In genomic region chr17:49487202-49487601, GRCh38 we compare ENCODE assay signal across 26 cellular contexts. TPM values are rescaled to one million over a fixed set of nuclear protein-coding genes. Genes with fewer than 3 reads are reported as not detected.
"Had no signal": no experiment of that assay in that cellular context is flagged by ENCODE, and none has a peak within 500 bp of the region (broad histone marks: within the 10 kb centered on the region; RNA-seq: fewer than 3 reads in every experiment).

No MANE protein-coding gene starts in this region.

- H3K9me3 Mint-ChIP-seq: activated CD4-positive, alpha-beta T cell treated with anti-CD3 and anti-CD28 coated beads, Interleukin-2, amount 10 ng/mL, durations not matched to agents 24 days and 14 days; activated CD8-positive, alpha-beta T cell treated with anti-CD3 and anti-CD28 coated beads for 36 hours; activated naive CD8-positive, alpha-beta T cell treated with anti-CD3 and anti-CD28 coated beads, Interleukin-2, amount 50 U/mL, for 24 hours; natural killer cell; stimulated activated effector memory CD8-positive, alpha-beta T cell treated with anti-CD3 and anti-CD28 coated beads, Interleukin-12 subunit alpha, Interleukin-12 subunit beta, amount 100 ng/mL, for 72 hours had no signal

- H3K27me3 ChIP-seq: cardiac muscle cell, uterus had no signal

- ATAC-seq: activated CD4-positive, CD25-positive, alpha-beta regulatory T cell treated with anti-CD3 and anti-CD28 coated beads, Interleukin-2, amount 50 U/mL, for 24 hours; activated CD8-positive, alpha-beta memory T cell treated with anti-CD3 and anti-CD28 coated beads, Interleukin-2, amount 10 ng/mL, durations not matched to agents 7 days and 5 days; activated CD8-positive, alpha-beta T cell treated with anti-CD3 and anti-CD28 coated beads for 36 hours; activated naive CD8-positive, alpha-beta T cell treated with anti-CD3 and anti-CD28 coated beads, Interleukin-2, amount 50 U/mL, for 24 hours; body of pancreas; heart left ventricle; left lobe of liver; natural killer cell; right cardiac atrium; stimulated activated effector memory CD8-positive, alpha-beta T cell treated with anti-CD3 and anti-CD28 coated beads, Interleukin-12 subunit alpha, Interleukin-12 subunit beta, amount 100 ng/mL, for 72 hours; T-helper 17 cell had no signal

- H3K36me3 Mint-ChIP-seq: activated CD8-positive, alpha-beta memory T cell treated with anti-CD3 and anti-CD28 coated beads, Interleukin-2, amount 10 ng/mL, durations not matched to agents 7 days and 5 days; natural killer cell; stimulated activated effector memory CD8-positive, alpha-beta T cell treated with anti-CD3 and anti-CD28 coated beads, Interleukin-12 subunit alpha, Interleukin-12 subunit beta, amount 100 ng/mL, for 72 hours had no signal

- H3K9me3 ChIP-seq: body of pancreas, heart left ventricle, stomach, suprapubic skin, transverse colon, uterus had no signal

- H3K4me3 Mint-ChIP-seq: activated CD4-positive, alpha-beta T cell treated with anti-CD3 and anti-CD28 coated beads, Interleukin-2, amount 10 ng/mL, durations not matched to agents 24 days and 14 days; activated CD8-positive, alpha-beta memory T cell treated with anti-CD3 and anti-CD28 coated beads, Interleukin-2, amount 10 ng/mL, durations not matched to agents 7 days and 5 days; activated CD8-positive, alpha-beta T cell treated with anti-CD3 and anti-CD28 coated beads for 36 hours; activated naive CD8-positive, alpha-beta T cell treated with anti-CD3 and anti-CD28 coated beads, Interleukin-2, amount 50 U/mL, for 24 hours; natural killer cell; stimulated activated effector memory CD8-positive, alpha-beta T cell treated with anti-CD3 and anti-CD28 coated beads, Interleukin-12 subunit alpha, Interleukin-12 subunit beta, amount 100 ng/mL, for 72 hours had no signal

- H3K36me3 ChIP-seq: cardiac muscle cell, heart left ventricle, stomach, suprapubic skin, transverse colon, uterus had no signal

- H3K4me1 Mint-ChIP-seq: activated CD8-positive, alpha-beta memory T cell treated with anti-CD3 and anti-CD28 coated beads, Interleukin-2, amount 10 ng/mL, durations not matched to agents 7 days and 5 days had no signal

- H3K27ac Mint-ChIP-seq: activated CD4-positive, alpha-beta T cell treated with anti-CD3 and anti-CD28 coated beads, Interleukin-2, amount 10 ng/mL, durations not matched to agents 24 days and 14 days; activated CD8-positive, alpha-beta memory T cell treated with anti-CD3 and anti-CD28 coated beads, Interleukin-2, amount 10 ng/mL, durations not matched to agents 7 days and 5 days; activated CD8-positive, alpha-beta T cell treated with anti-CD3 and anti-CD28 coated beads for 36 hours; activated naive CD8-positive, alpha-beta T cell treated with anti-CD3 and anti-CD28 coated beads, Interleukin-2, amount 50 U/mL, for 24 hours; natural killer cell; stimulated activated effector memory CD8-positive, alpha-beta T cell treated with anti-CD3 and anti-CD28 coated beads, Interleukin-12 subunit alpha, Interleukin-12 subunit beta, amount 100 ng/mL, for 72 hours; T-helper 17 cell had no signal

- H3K4me3 ChIP-seq: body of pancreas, cardiac muscle cell, heart left ventricle, lung, skin epidermis, stomach, suprapubic skin, transverse colon, uterus had no signal

- DNase-seq: activated CD4-positive, alpha-beta T cell treated with anti-CD3 and anti-CD28 coated beads, Interleukin-2, amount 10 ng/mL, durations not matched to agents 24 days and 14 days; activated CD8-positive, alpha-beta memory T cell treated with anti-CD3 and anti-CD28 coated beads, Interleukin-2, amount 10 ng/mL, durations not matched to agents 7 days and 5 days; activated CD8-positive, alpha-beta T cell treated with anti-CD3 and anti-CD28 coated beads for 36 hours; activated gamma-delta T cell; activated naive CD4-positive, alpha-beta T cell treated with anti-CD3 and anti-CD28 coated beads, Interleukin-2, amount 50 U/mL, for 16 hours; activated naive CD8-positive, alpha-beta T cell treated with anti-CD3 and anti-CD28 coated beads, Interleukin-2, amount 50 U/mL, for 24 hours; activated T-cell treated with anti-CD3 and anti-CD28 coated beads for 4 hours; body of pancreas; cortex of kidney; heart left ventricle; natural killer cell; stimulated activated CD4-positive, alpha-beta T cell treated with anti-CD3 and anti-CD28 coated beads, Interleukin-1b, Interleukin-23, amount 100 ng/mL, for 48 hours; stomach; T-helper 17 cell; transverse colon; uterus had no signal

- H3K27ac ChIP-seq: body of pancreas, epithelial cell of prostate, heart left ventricle, parathyroid adenoma, skin epidermis, stomach, suprapubic skin, transverse colon, uterus had no signal

RNA-seq across cellular contexts. Expression of gene NGFR, which starts 7.9 kb away (rescaled TPM):
- total RNA-seq: activated CD4-positive, alpha-beta T cell treated with anti-CD3 and anti-CD28 coated beads, Interleukin-2, amount 10 ng/mL, durations not matched to agents 24 days and 14 days had no signal
